21 cellular contexts compared by ENCODE assay signal in the genomic region with DNA sequence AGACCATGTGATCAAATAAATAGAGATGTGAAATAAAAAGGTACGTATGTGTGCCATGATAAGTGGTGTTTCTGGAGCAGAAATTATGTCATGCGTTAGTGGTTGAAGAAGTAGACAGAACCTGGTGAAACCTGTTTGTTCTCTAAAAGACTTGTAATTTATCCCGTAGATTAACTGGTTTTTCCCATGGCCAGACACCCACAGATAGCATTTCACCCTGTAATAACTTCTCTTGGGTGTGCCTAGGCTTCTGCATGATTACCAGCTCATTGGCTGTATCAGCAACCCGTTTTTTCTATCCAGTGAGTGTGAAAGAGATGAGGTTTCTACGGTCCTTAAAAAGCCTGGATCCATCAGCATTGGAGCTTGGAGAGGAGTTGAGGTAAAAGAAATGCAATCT.
"Had no signal": no experiment of that assay in that cellular context is flagged by ENCODE, and none has a peak within 500 bp of the region (broad histone marks: within the 10 kb centered on the region; RNA-seq: fewer than 3 reads in every experiment).

No MANE protein-coding gene starts in this region.

- H3K4me3 ChIP-seq: colonic mucosa, esophagus squamous epithelium, gastrocnemius medialis, heart right ventricle, left lung, lower lobe of right lung, mucosa of descending colon had no signal

- DNase-seq: colonic mucosa; cortex of kidney; effector CD8-positive, alpha-beta T cell; effector memory CD8-positive, alpha-beta T cell; endodermal cell; esophagus squamous epithelium; foreskin fibroblast; foreskin melanocyte; gastrocnemius medialis; glutamatergic neuron; head of caudate nucleus; heart right ventricle; hippocampal formation; left cardiac atrium; left lung; left ventricle myocardium superior; lower lobe of right lung; mesenchymal stem cell; mucosa of descending colon; naive B cell; naive thymus-derived CD8-positive, alpha-beta T cell had no signal
